In genomic region chr6:31725502-31726350, GRCh38 we compare ENCODE assay signal across 16 cellular contexts. TPM values are rescaled to one million over a fixed set of nuclear protein-coding genes. Genes with fewer than 3 reads are reported as not detected.
A peak's percentile ranks its signal among the peaks of the same experiment; 100 is the strongest.
DNase-seq lines count a peak whose midpoint lies in the region; ATAC-seq and TF ChIP-seq lines count a peak whose summit lies in the region.
"Had no signal": no experiment of that assay in that cellular context is flagged by ENCODE, and none has a peak within 500 bp of the region (broad histone marks: within the 10 kb centered on the region; RNA-seq: fewer than 3 reads in every experiment).

No MANE protein-coding gene starts in this region.

- H3K9me3 ChIP-seq in mucosa of rectum (ENCODE audit: control insufficient read depth in 2 of 2, low read length in 2 of 2) = no peaks in the 10 kb centered on the region
- H3K9me3 ChIP-seq: prostate gland had no signal

- ATAC-seq in activated B cell treated with CpG ODN at 0.5 μM for 24 hours (ENCODE audit: low read depth) (no peak), HG03439 (IDR thresholded peaks at IDR 0.05; ENCODE audit: unreplicated experiment) (no peak), GM18517 (IDR thresholded peaks at IDR 0.05; ENCODE audit: unreplicated experiment) (no peak)
- ATAC-seq: activated CD4-positive, CD25-positive, alpha-beta regulatory T cell treated with anti-CD3 and anti-CD28 coated beads, Interleukin-2, amount 50 U/mL, for 24 hours had no signal

- no peaks in the 10 kb centered on the region for H3K9me3 Mint-ChIP-seq in activated B cell treated with CpG ODN at 0.5 μM for 24 hours
- H3K9me3 Mint-ChIP-seq: central memory CD8-positive, alpha-beta T cell had no signal

- DNase-seq in AML-193 (lab: John Stamatoyannopoulos, UW) (peak; percentile 48 to 54), GF-D8 (lab: John Stamatoyannopoulos, UW) (peak; percentile 83), activated B cell treated with CpG ODN at 0.5 μM for 24 hours (no peak), NK-92 (lab: John Stamatoyannopoulos, UW; ENCODE audit: unreplicated experiment) (no peak), SKM-1 treated with dmso at 0.1 percent for 144 hours (lab: John Stamatoyannopoulos, UW; ENCODE audit: unreplicated experiment) (no peak)
- DNase-seq: activated gamma-delta T cell, mesendoderm, NCI-H1417 had no signal

- no peaks in the 10 kb centered on the region for H3K27me3 Mint-ChIP-seq in activated B cell treated with CpG ODN at 0.5 μM for 24 hours
- H3K27me3 Mint-ChIP-seq: central memory CD8-positive, alpha-beta T cell had no signal

- TF ChIP-seq CTCF in activated B cell treated with CpG ODN at 0.5 μM for 24 hours (IDR thresholded peaks at IDR 0.05) = no peak

- peak overlapping the region; percentile 95 for H3K27ac Mint-ChIP-seq in activated B cell treated with CpG ODN at 0.5 μM for 24 hours

- H3K27me3 ChIP-seq in mucosa of rectum (ENCODE audit: control insufficient read depth in 2 of 2, insufficient read depth in 2 of 2, low read length in 2 of 2) = no peaks in the 10 kb centered on the region

- peaks cover 33 to 44% of the 10 kb centered on the region in 2 donors for H3K4me1 ChIP-seq in mucosa of rectum (ENCODE audit: control insufficient read depth in 2 of 2, insufficient read depth in 2 of 2, low read length in 2 of 2)

- no peak overlapping the region for H3K9ac ChIP-seq in mucosa of rectum (ENCODE audit: low read depth in 1 of 2, low read length in 2 of 2)

- intact Hi-C loops in activated B cell treated with CpG ODN at 0.5 μM for 24 hours (cut with micrococcal nuclease) = loop anchor here (2.0 kb wide), 1 partner anchor 45 kb away; the partner anchor contains the start of gene LY6G5C

- peak overlapping the region; percentile 98 for H3K27ac ChIP-seq in mucosa of rectum (ENCODE audit: low read depth in 2 of 2, low read length in 2 of 2)
- H3K27ac ChIP-seq: C4-2B, prostate gland had no signal

- no peak overlapping the region for H3K4me3 Mint-ChIP-seq in activated B cell treated with CpG ODN at 0.5 μM for 24 hours
- H3K4me3 Mint-ChIP-seq: central memory CD8-positive, alpha-beta T cell had no signal

- POLR2A ChIA-PET in activated B cell treated with CpG ODN at 0.5 μM for 24 hours (lab: Charles Lee) = interaction anchor here (0.7 to 7.7 kb wide), 6 partner anchors 12 to 109 kb away, joined by 3 to 131 read pairs (median 21); partner anchors contain the start of genes ABHD16A, CLIC1, HSPA1A and HSPA1L

- H3K4me1 Mint-ChIP-seq in activated B cell treated with CpG ODN at 0.5 μM for 24 hours = peaks cover 60% of the 10 kb centered on the region

- H3K36me3 Mint-ChIP-seq in activated B cell treated with CpG ODN at 0.5 μM for 24 hours (ENCODE audit: low read depth) = peaks cover 35% of the 10 kb centered on the region

- CTCF ChIA-PET in activated B cell treated with CpG ODN at 0.5 μM for 24 hours (lab: Charles Lee) = interaction anchor here (1.1 kb wide), 1 partner anchor 174 kb away, joined by 3 read pairs; no protein-coding TSS in a partner anchor

- H3K4me3 ChIP-seq in mucosa of rectum (ENCODE audit: low read length in 2 of 2) = no peak overlapping the region
- H3K4me3 ChIP-seq: prostate gland had no signal

- peaks cover 15 to 18% of the 10 kb centered on the region in 2 donors for H3K36me3 ChIP-seq in mucosa of rectum (ENCODE audit: control insufficient read depth in 2 of 2, insufficient read depth in 2 of 2, low read length in 2 of 2)
- H3K36me3 ChIP-seq: prostate gland had no signal

RNA-seq across cellular contexts. Expression of gene MPIG6B, which starts 2.6 kb away (rescaled TPM):
- total RNA-seq in activated B cell treated with CpG ODN at 0.5 μM for 24 hours = 0.12 TPM in 1 of 2 replicates, not detected in the other
- total RNA-seq: HT1080 had no signal

RNA-seq across cellular contexts. Expression of gene DDAH2, which starts 3.4 kb away (rescaled TPM):
- total RNA-seq in activated B cell treated with CpG ODN at 0.5 μM for 24 hours = 30.7 and 32.5 TPM in 2 replicates

RNA-seq across cellular contexts. Expression of gene LY6G6C, which starts 4.2 kb away (rescaled TPM):
- total RNA-seq in activated B cell treated with CpG ODN at 0.5 μM for 24 hours = not detected in 2 replicates
- total RNA-seq: HT1080, prostate gland had no signal

RNA-seq across cellular contexts. Expression of gene LY6G6D, which starts 10.6 kb away (rescaled TPM):
- total RNA-seq in activated B cell treated with CpG ODN at 0.5 μM for 24 hours = not detected in 2 replicates
- total RNA-seq: HT1080, prostate gland had no signal

RNA-seq across cellular contexts. Expression of gene CLIC1, which starts 10.6 kb away (rescaled TPM):
- total RNA-seq in activated B cell treated with CpG ODN at 0.5 μM for 24 hours = 374 and 397 TPM in 2 replicates

Comparison
In these comparisons a context has a peak if more than half of its experiments do, and no peak if none do; other contexts are left out.
1. DNase-seq: peak in AML-193 (2 of 2) and GF-D8 (single experiment); none in activated B cell treated with CpG ODN at 0.5 μM for 24 hours (single experiment), NK-92 (single experiment) and SKM-1 treated with dmso at 0.1 percent for 144 hours (single experiment).